ENCODE assay signal across 10 cellular contexts in the genomic region with DNA sequence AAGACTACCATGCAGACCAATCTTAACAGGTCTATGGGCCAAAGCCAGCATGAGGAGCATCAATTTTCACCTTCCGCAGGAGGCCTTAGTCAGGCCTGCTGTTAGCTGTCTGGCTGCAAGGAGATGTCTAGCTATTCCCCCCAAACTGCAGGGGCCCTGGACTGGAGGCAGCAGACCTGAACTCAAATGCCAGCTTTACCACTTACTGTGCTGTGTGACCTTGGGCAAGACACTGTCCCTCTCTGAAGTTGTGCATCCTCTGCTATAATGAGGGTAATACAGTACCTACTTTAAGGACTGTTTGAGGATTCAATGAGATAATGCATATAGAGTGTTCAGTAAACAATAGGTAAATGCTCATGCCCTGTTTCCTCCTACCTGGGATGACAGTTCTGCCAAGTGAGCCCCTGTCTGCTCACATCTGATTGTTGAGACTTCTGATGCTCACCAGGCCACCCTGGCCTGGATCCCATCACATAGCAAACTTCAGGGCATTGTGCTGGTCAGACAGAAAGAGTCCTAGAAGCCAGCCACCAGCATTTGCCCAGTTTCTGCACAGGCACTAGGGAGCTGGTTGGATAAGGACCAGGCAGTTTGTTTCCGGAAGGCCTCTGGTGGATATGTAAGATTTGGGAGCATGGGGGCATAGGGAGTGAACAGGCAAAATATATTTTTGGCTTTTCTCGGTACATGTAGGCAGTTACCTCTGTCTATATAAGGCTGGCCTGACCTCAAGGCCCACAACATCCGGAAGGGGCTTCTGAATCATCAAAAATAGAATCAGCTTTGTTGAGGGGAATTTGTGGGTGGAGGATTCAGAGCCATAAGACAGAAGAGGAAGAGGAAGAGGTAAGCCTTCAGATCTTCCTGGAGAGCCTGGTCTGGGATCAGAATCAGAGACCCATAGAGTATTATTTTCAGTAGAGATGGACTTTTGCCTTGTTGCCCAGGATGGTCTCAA. TPM values are rescaled to one million over a fixed set of nuclear protein-coding genes. Genes with fewer than 3 reads are reported as not detected.
A peak's percentile ranks its signal among the peaks of the same experiment; 100 is the strongest.
DNase-seq lines count a peak whose midpoint lies in the region; ATAC-seq and TF ChIP-seq lines count a peak whose summit lies in the region.
"Had no signal": no experiment of that assay in that cellular context is flagged by ENCODE, and none has a peak within 500 bp of the region (broad histone marks: within the 10 kb centered on the region; RNA-seq: fewer than 3 reads in every experiment).

No MANE protein-coding gene starts in this region.

- H3K4me3 Mint-ChIP-seq in activated naive CD4-positive, alpha-beta T cell treated with anti-CD3 and anti-CD28 coated beads for 36 hours = no peak overlapping the region
- no peak overlapping the region for H3K4me3 Mint-ChIP-seq in type B pancreatic cell

- peaks cover 3% of the 10 kb centered on the region for H3K27me3 Mint-ChIP-seq in activated naive CD4-positive, alpha-beta T cell treated with anti-CD3 and anti-CD28 coated beads for 36 hours (ENCODE audit: low read depth)
- peaks cover 4% of the 10 kb centered on the region for H3K27me3 Mint-ChIP-seq in type B pancreatic cell

- intact Hi-C loops in activated naive CD4-positive, alpha-beta T cell treated with anti-CD3 and anti-CD28 coated beads for 36 hours (cut with micrococcal nuclease) = loop anchor here (1.0 to 10.0 kb wide), 2 partner anchors 39 to 1908 kb away; a partner anchor contains a TSS
- intact Hi-C loops in prostate gland (cut with DNase I) = no loop called here

- H3K27ac Mint-ChIP-seq in activated naive CD4-positive, alpha-beta T cell treated with anti-CD3 and anti-CD28 coated beads for 36 hours = peak overlapping the region; percentile 65
- H3K27ac Mint-ChIP-seq in type B pancreatic cell = no peak overlapping the region

- peak; percentile 74 for ATAC-seq in HG03442 (IDR thresholded peaks at IDR 0.05; ENCODE audit: unreplicated experiment)

- H3K4me3 ChIP-seq in prostate gland = no peak overlapping the region
- H3K4me3 ChIP-seq: lower lobe of right lung had no signal

- H3K27me3 ChIP-seq in prostate gland (replicated peaks; ENCODE audit: insufficient read depth) = no peaks in the 10 kb centered on the region

- 88% methylated on average over 4 of the region's 4 CpGs for WGBS in prostate gland

- TF ChIP-seq POLR2A in prostate gland (IDR thresholded peaks at IDR 0.05) = no peak

- no peaks in the 10 kb centered on the region for H3K9me3 Mint-ChIP-seq in activated naive CD4-positive, alpha-beta T cell treated with anti-CD3 and anti-CD28 coated beads for 36 hours
- no peaks in the 10 kb centered on the region for H3K9me3 Mint-ChIP-seq in type B pancreatic cell

- H3K36me3 Mint-ChIP-seq in activated naive CD4-positive, alpha-beta T cell treated with anti-CD3 and anti-CD28 coated beads for 36 hours (ENCODE audit: low read depth) = no peaks in the 10 kb centered on the region
- H3K36me3 Mint-ChIP-seq in type B pancreatic cell = no peaks in the 10 kb centered on the region

- peak; percentile 80 for DNase-seq in activated naive CD4-positive, alpha-beta T cell treated with anti-CD3 and anti-CD28 coated beads for 36 hours
- no peak for DNase-seq in activated naive CD4-positive, alpha-beta T cell treated with anti-CD3 and anti-CD28 coated beads, Interleukin-2, amount 50 U/mL, for 16 hours
- DNase-seq in activated T-cell treated with anti-CD3 and anti-CD28 coated beads for 4 hours = peak; percentile 8
- peak; percentile 31 to 39 for DNase-seq in stimulated activated CD8-positive, alpha-beta memory T cell treated with anti-CD3 and anti-CD28 coated beads, Interleukin-7, amount 100 ng/mL, for 4 hours (ENCODE audit: low read depth in 2 of 2)
- DNase-seq in putamen (ENCODE audit: low spot score) = no peak
- DNase-seq in type B pancreatic cell (ENCODE audit: extremely low spot score, unreplicated experiment) = no peak
- DNase-seq in prostate gland (ENCODE audit: low spot score) = no peak
- DNase-seq: lower lobe of right lung had no signal

- H3K4me1 ChIP-seq in prostate gland (replicated peaks) = no peaks in the 10 kb centered on the region
- H3K4me1 ChIP-seq: lower lobe of right lung had no signal

- no peaks in the 10 kb centered on the region for H3K36me3 ChIP-seq in prostate gland
- H3K36me3 ChIP-seq: lower lobe of right lung had no signal

- no peaks in the 10 kb centered on the region for H3K9me3 ChIP-seq in prostate gland
- H3K9me3 ChIP-seq: lower lobe of right lung had no signal

- H3K27ac ChIP-seq in prostate gland = no peak overlapping the region
- H3K27ac ChIP-seq: C4-2B, lower lobe of right lung had no signal

- CTCF ChIA-PET in activated naive CD4-positive, alpha-beta T cell treated with anti-CD3 and anti-CD28 coated beads for 36 hours (lab: Charles Lee) = interaction anchor here (1.0 to 1.5 kb wide), 3 partner anchors 9 to 12 kb away, joined by 3 to 4 read pairs (median 3); no protein-coding TSS in a partner anchor

- no peak for TF ChIP-seq CTCF in type B pancreatic cell (conservative IDR thresholded peaks at IDR 0.05)
- TF ChIP-seq CTCF in prostate gland (IDR thresholded peaks at IDR 0.05) = no peak

- peaks cover 20% of the 10 kb centered on the region for H3K4me1 Mint-ChIP-seq in activated naive CD4-positive, alpha-beta T cell treated with anti-CD3 and anti-CD28 coated beads for 36 hours (ENCODE audit: low read depth)
- H3K4me1 Mint-ChIP-seq in type B pancreatic cell (ENCODE audit: unreplicated experiment) = no peaks in the 10 kb centered on the region

RNA-seq across cellular contexts. Expression of a gene that starts 2.3 kb away (rescaled TPM):
- total RNA-seq in activated naive CD4-positive, alpha-beta T cell treated with anti-CD3 and anti-CD28 coated beads for 36 hours = not detected
- total RNA-seq in type B pancreatic cell (ENCODE audit: low replicate concordance) (not detected in 2 replicates), prostate gland (not detected)
- total RNA-seq: lower lobe of right lung had no signal

RNA-seq across cellular contexts. Expression of a gene that starts 39.4 kb away (rescaled TPM):
- total RNA-seq in activated naive CD4-positive, alpha-beta T cell treated with anti-CD3 and anti-CD28 coated beads for 36 hours = 1 to 10 TPM; 1.7 to 2.1 TPM
- total RNA-seq in type B pancreatic cell (ENCODE audit: low replicate concordance) (12.6 and 19.7 TPM in 2 replicates), prostate gland (10 to 100 TPM in 1 of 2 donors, 1 to 10 TPM in 1; 7.8 to 23.3 TPM)

Comparison
In these comparisons a context has a peak if more than half of its experiments do, and no peak if none do; other contexts are left out.
1. DNase-seq: peak in activated naive CD4-positive, alpha-beta T cell treated with anti-CD3 and anti-CD28 coated beads for 36 hours (single experiment), activated T-cell treated with anti-CD3 and anti-CD28 coated beads for 4 hours (single experiment) and stimulated activated CD8-positive, alpha-beta memory T cell treated with anti-CD3 and anti-CD28 coated beads, Interleukin-7, amount 100 ng/mL, for 4 hours (2 of 2); none in activated naive CD4-positive, alpha-beta T cell treated with anti-CD3 and anti-CD28 coated beads, Interleukin-2, amount 50 U/mL, for 16 hours (single experiment), putamen (single experiment), type B pancreatic cell (single experiment) and prostate gland (single experiment).